Comparison of ENCODE assay signal across 8 cellular contexts in the genomic region with DNA sequence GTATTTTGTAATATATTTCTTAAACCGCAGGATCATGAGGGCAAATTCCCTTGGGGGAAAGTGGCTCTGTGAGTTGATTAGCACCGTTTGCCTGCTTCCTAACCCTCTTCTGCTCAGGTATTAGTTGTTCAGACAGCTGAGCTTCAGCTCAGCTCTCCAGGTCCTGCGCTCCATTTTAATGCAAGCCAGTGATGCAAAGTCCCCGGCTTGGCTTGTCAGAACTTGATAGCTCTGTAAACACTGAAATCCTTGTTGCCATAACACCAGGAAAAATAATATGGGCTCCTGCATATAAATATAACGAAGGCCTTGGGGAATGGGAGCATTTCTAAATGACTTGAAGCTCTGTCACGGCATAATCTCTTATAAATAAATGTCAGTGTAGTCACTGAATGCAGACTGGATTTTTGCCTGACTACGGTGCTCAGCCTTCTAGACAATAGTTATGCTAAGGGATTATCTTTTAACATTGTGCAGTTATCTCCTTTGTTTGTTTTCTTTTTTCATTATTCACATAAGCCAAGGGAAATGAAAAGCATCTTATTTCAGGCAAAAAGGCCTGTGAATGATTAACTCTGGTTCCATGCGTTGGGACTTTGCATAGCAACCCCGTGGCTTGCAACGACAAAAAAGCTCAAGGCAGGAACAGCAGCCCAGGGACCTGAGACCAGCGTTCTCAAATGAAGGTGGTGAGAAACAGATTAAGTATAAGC.
DNase-seq lines count a peak whose midpoint lies in the region; TF ChIP-seq lines count a peak whose summit lies in the region.

No MANE protein-coding gene starts in this region.

- H3K9me3 ChIP-seq in breast epithelium (no peaks in the 10 kb centered on the region), mesenchymal stem cell (ENCODE audit: control insufficient read depth, low read length) (no peaks in the 10 kb centered on the region)

- POLR2A ChIA-PET in activated CD4-positive, alpha-beta T cell treated with anti-CD3 and anti-CD28 coated beads, Interleukin-2, amount 10 ng/mL, durations not matched to agents 7 days and 5 days (lab: Charles Lee) = no interaction called here

- DNase-seq in Calu3 (peak; percentile 50), HCEC 1CT (peak; percentile 12), NCI-H146 (lab: John Stamatoyannopoulos, UW) (peak; percentile 89), breast epithelium (ENCODE audit: low spot score in 2 of 2) (peak in 1 of 2 donors; percentile 34), mesenchymal stem cell (peak; percentile 96), NCI-H524 (lab: John Stamatoyannopoulos, UW) (no peak), GM19238 (ENCODE audit: insufficient read length, low spot score) (no peak)
- DNase-seq in activated CD4-positive, alpha-beta T cell treated with anti-CD3 and anti-CD28 coated beads, Interleukin-2, amount 10 ng/mL, durations not matched to agents 7 days and 5 days = no peak

- intact Hi-C loops in Calu3 (cut with micrococcal nuclease; ENCODE audit: unreplicated experiment) (loop anchor here (2.0 to 10.0 kb wide), 4 partner anchors 47 to 175 kb away; no protein-coding TSS in a partner anchor), breast epithelium (cut with DNase I; ENCODE audit: low total_unique reads) (no loop called here)

- H3K4me1 ChIP-seq in breast epithelium (peaks cover 0 to 5% of the 10 kb centered on the region in 2 donors), mesenchymal stem cell (ENCODE audit: control insufficient read depth, insufficient read depth, low read depth, low read length) (no peaks in the 10 kb centered on the region)

- no peak overlapping the region for H2BK120ac ChIP-seq in mesenchymal stem cell (ENCODE audit: low read depth, low read length)

- H3K36me3 Mint-ChIP-seq in Calu3 (ENCODE audit: insufficient read depth, unreplicated experiment) = no peaks in the 10 kb centered on the region
- H3K36me3 Mint-ChIP-seq in activated CD4-positive, alpha-beta T cell treated with anti-CD3 and anti-CD28 coated beads, Interleukin-2, amount 10 ng/mL, durations not matched to agents 7 days and 5 days (ENCODE audit: low read depth) = no peaks in the 10 kb centered on the region

- H3K27ac ChIP-seq in breast epithelium = peak overlapping the region; percentile 78 to 83
- peak overlapping the region; percentile 81 for H3K27ac ChIP-seq in mesenchymal stem cell (ENCODE audit: low read length, poor library complexity, severe bottlenecking)

- CTCF ChIA-PET in Calu3 (lab: Charles Lee) = interaction anchor here (1.4 to 1.9 kb wide), 2 partner anchors 62 to 85 kb away, joined by 5 to 8 read pairs; no protein-coding TSS in a partner anchor
- CTCF ChIA-PET in activated CD4-positive, alpha-beta T cell treated with anti-CD3 and anti-CD28 coated beads, Interleukin-2, amount 10 ng/mL, durations not matched to agents 7 days and 5 days (lab: Charles Lee) = no interaction called here

- H3K18ac ChIP-seq in mesenchymal stem cell (ENCODE audit: low read depth in 1 of 2, low read length in 2 of 2) = peak overlapping the region; percentile 4 to 28

- H3K4ac ChIP-seq in mesenchymal stem cell (ENCODE audit: low read depth in 1 of 2, low read length in 2 of 2) = no peak overlapping the region

- H3K14ac ChIP-seq in mesenchymal stem cell (ENCODE audit: low read length in 2 of 2) = no peak overlapping the region

- no peaks in the 10 kb centered on the region for H3K79me1 ChIP-seq in mesenchymal stem cell (replicated peaks; ENCODE audit: low read length, poor library complexity, severe bottlenecking)

- H2AFZ ChIP-seq in mesenchymal stem cell (ENCODE audit: low read depth, low read length) = no peak overlapping the region

- peak overlapping the region; percentile 45 for H4K8ac ChIP-seq in mesenchymal stem cell (ENCODE audit: low read length)

- peak overlapping the region in 1 of 2 experiments; percentile 49 for H2BK12ac ChIP-seq in mesenchymal stem cell (ENCODE audit: low read length in 2 of 2)

- TF ChIP-seq POLR2A in breast epithelium (IDR thresholded peaks at IDR 0.05) = no peak

- H2AK5ac ChIP-seq in mesenchymal stem cell (ENCODE audit: low read length, severe bottlenecking) = no peak overlapping the region

- peak overlapping the region; percentile 82 for H3K27ac Mint-ChIP-seq in Calu3 (ENCODE audit: unreplicated experiment)
- H3K27ac Mint-ChIP-seq in activated CD4-positive, alpha-beta T cell treated with anti-CD3 and anti-CD28 coated beads, Interleukin-2, amount 10 ng/mL, durations not matched to agents 7 days and 5 days = no peak overlapping the region

- no peak overlapping the region for H3K4me2 ChIP-seq in mesenchymal stem cell (ENCODE audit: low read length, poor library complexity, severe bottlenecking)

- H2BK5ac ChIP-seq in mesenchymal stem cell (ENCODE audit: low read depth, low read length, poor library complexity, severe bottlenecking) = no peak overlapping the region

- no peaks in the 10 kb centered on the region for H3K27me3 Mint-ChIP-seq in Calu3 (ENCODE audit: unreplicated experiment)
- H3K27me3 Mint-ChIP-seq in activated CD4-positive, alpha-beta T cell treated with anti-CD3 and anti-CD28 coated beads, Interleukin-2, amount 10 ng/mL, durations not matched to agents 7 days and 5 days = no peaks in the 10 kb centered on the region

- peak overlapping the region in 1 of 3 donors; percentile 30 for H3K4me3 ChIP-seq in breast epithelium
- peak overlapping the region in 1 of 2 experiments; percentile 37 for H3K4me3 ChIP-seq in mesenchymal stem cell (ENCODE audit: insufficient read depth in 1 of 2, low read depth in 1 of 2, low read length in 2 of 2)

- no peak overlapping the region for H4K91ac ChIP-seq in mesenchymal stem cell (ENCODE audit: low read length)

- no peaks in the 10 kb centered on the region for H3K36me3 ChIP-seq in breast epithelium
- H3K36me3 ChIP-seq in mesenchymal stem cell (ENCODE audit: control insufficient read depth in 1 of 2, insufficient read depth in 2 of 2, low read depth in 1 of 2, low read length in 2 of 2) = no peaks in the 10 kb centered on the region

- TF ChIP-seq CTCF in Calu3 (IDR thresholded peaks at IDR 0.05; ENCODE audit: unreplicated experiment) (no peak), breast epithelium (IDR thresholded peaks at IDR 0.05) (no peak)

- BruUV-seq in Calu3 (replicated peaks; lab: Mats Ljungman, UMichigan) = no TSS peak

- H3K9me3 Mint-ChIP-seq in Calu3 (ENCODE audit: low read depth, unreplicated experiment) = peaks cover 2% of the 10 kb centered on the region
- no peaks in the 10 kb centered on the region for H3K9me3 Mint-ChIP-seq in activated CD4-positive, alpha-beta T cell treated with anti-CD3 and anti-CD28 coated beads, Interleukin-2, amount 10 ng/mL, durations not matched to agents 7 days and 5 days

- H3K27me3 ChIP-seq in breast epithelium (no peaks in the 10 kb centered on the region), mesenchymal stem cell (ENCODE audit: control insufficient read depth in 1 of 2, insufficient read depth in 1 of 2, low read length in 2 of 2) (no peaks in the 10 kb centered on the region)

- H3K9ac ChIP-seq in mesenchymal stem cell (ENCODE audit: low read length) = peak overlapping the region; percentile 89

- peaks cover 9% of the 10 kb centered on the region for H3K4me1 Mint-ChIP-seq in Calu3 (ENCODE audit: low read depth, unreplicated experiment)
- H3K4me1 Mint-ChIP-seq in activated CD4-positive, alpha-beta T cell treated with anti-CD3 and anti-CD28 coated beads, Interleukin-2, amount 10 ng/mL, durations not matched to agents 7 days and 5 days = no peaks in the 10 kb centered on the region

- H2BK15ac ChIP-seq in mesenchymal stem cell (ENCODE audit: low read depth, poor library complexity, severe bottlenecking) = no peak overlapping the region

- H3K23ac ChIP-seq in mesenchymal stem cell (ENCODE audit: low read length in 2 of 2) = no peak overlapping the region

- peak overlapping the region; percentile 49 for H3K4me3 Mint-ChIP-seq in Calu3 (ENCODE audit: low read depth, unreplicated experiment)
- H3K4me3 Mint-ChIP-seq in activated CD4-positive, alpha-beta T cell treated with anti-CD3 and anti-CD28 coated beads, Interleukin-2, amount 10 ng/mL, durations not matched to agents 7 days and 5 days = no peak overlapping the region

- WGBS in mesenchymal stem cell = 64% methylated on average over 10 of the region's 11 CpGs

Comparison
In these comparisons a context has a peak if more than half of its experiments do, and no peak if none do; other contexts are left out.
1. DNase-seq: peak in Calu3 (single experiment), HCEC 1CT (single experiment), NCI-H146 (single experiment) and mesenchymal stem cell (single experiment); none in NCI-H524 (0 of 2), activated CD4-positive, alpha-beta T cell treated with anti-CD3 and anti-CD28 coated beads, Interleukin-2, amount 10 ng/mL, durations not matched to agents 7 days and 5 days (single experiment) and GM19238 (single experiment).